10 cellular contexts compared by ENCODE assay signal in genomic region chr10:97016728-97017473, GRCh38.
DNase-seq lines count a peak whose midpoint lies in the region; ATAC-seq lines count a peak whose summit lies in the region.
"Had no signal": no experiment of that assay in that cellular context is flagged by ENCODE, and none has a peak within 500 bp of the region (broad histone marks: within the 10 kb centered on the region; RNA-seq: fewer than 3 reads in every experiment).

No MANE protein-coding gene starts in this region.

- peak; percentile 8 to 16 (median 14) for DNase-seq in stimulated activated CD4-positive, alpha-beta T cell treated with anti-CD3 and anti-CD28 coated beads, Interleukin-12 subunit alpha, Interleukin-12 subunit beta, amount 100 ng/mL, for 48 hours (ENCODE audit: low read depth in 2 of 3, low spot score in 1 of 3)
- no peak for DNase-seq in stimulated activated CD4-positive, alpha-beta T cell treated with anti-CD3 and anti-CD28 coated beads, Interleukin-4, amount 100 ng/mL, for 1 hour
- peak; percentile 45 for DNase-seq in activated CD4-positive, alpha-beta memory T cell treated with anti-CD3 and anti-CD28 coated beads, Interleukin-2, amount 10 ng/mL, durations not matched to agents 7 days and 5 days
- DNase-seq in Ammon's horn (ENCODE audit: low spot score): no peak
- DNase-seq in activated gamma-delta T cell (lab: John Stamatoyannopoulos, UW): no peak

- POLR2A ChIA-PET in activated CD4-positive, alpha-beta memory T cell treated with anti-CD3 and anti-CD28 coated beads, Interleukin-2, amount 10 ng/mL, durations not matched to agents 7 days and 5 days (lab: Charles Lee): no interaction called here

- no peaks in the 10 kb centered on the region for H3K36me3 Mint-ChIP-seq in activated CD4-positive, alpha-beta memory T cell treated with anti-CD3 and anti-CD28 coated beads, Interleukin-2, amount 10 ng/mL, durations not matched to agents 7 days and 5 days (ENCODE audit: low read depth)

- H3K27ac ChIP-seq in temporal lobe (ENCODE audit: low read depth, low read length): peak overlapping the region; percentile 62
- H3K27ac ChIP-seq: parathyroid adenoma, SJCRH30 had no signal

- H3K4me1 Mint-ChIP-seq in activated CD4-positive, alpha-beta memory T cell treated with anti-CD3 and anti-CD28 coated beads, Interleukin-2, amount 10 ng/mL, durations not matched to agents 7 days and 5 days: peaks cover 23% of the 10 kb centered on the region

- no peaks in the 10 kb centered on the region for H3K9me3 Mint-ChIP-seq in activated CD4-positive, alpha-beta memory T cell treated with anti-CD3 and anti-CD28 coated beads, Interleukin-2, amount 10 ng/mL, durations not matched to agents 7 days and 5 days

- CTCF ChIA-PET in activated CD4-positive, alpha-beta memory T cell treated with anti-CD3 and anti-CD28 coated beads, Interleukin-2, amount 10 ng/mL, durations not matched to agents 7 days and 5 days (lab: Charles Lee): interaction anchor here (1.9 to 2.5 kb wide), 3 partner anchors 8 to 21 kb away, joined by 5 to 22 read pairs (median 12); no protein-coding TSS in a partner anchor

- peaks cover 2% of the 10 kb centered on the region for H3K27me3 Mint-ChIP-seq in activated CD4-positive, alpha-beta memory T cell treated with anti-CD3 and anti-CD28 coated beads, Interleukin-2, amount 10 ng/mL, durations not matched to agents 7 days and 5 days

- ATAC-seq in HG02943 (IDR thresholded peaks at IDR 0.05; ENCODE audit: low read depth, unreplicated experiment) (peak; percentile 78), GM21360 (IDR thresholded peaks at IDR 0.05; ENCODE audit: unreplicated experiment) (no peak)

- peak overlapping the region; percentile 75 for H3K27ac Mint-ChIP-seq in activated CD4-positive, alpha-beta memory T cell treated with anti-CD3 and anti-CD28 coated beads, Interleukin-2, amount 10 ng/mL, durations not matched to agents 7 days and 5 days

- peak overlapping the region; percentile 55 for H3K4me3 Mint-ChIP-seq in activated CD4-positive, alpha-beta memory T cell treated with anti-CD3 and anti-CD28 coated beads, Interleukin-2, amount 10 ng/mL, durations not matched to agents 7 days and 5 days

Comparison
In these comparisons a context has a peak if more than half of its experiments do, and no peak if none do; other contexts are left out.
1. DNase-seq: peak in stimulated activated CD4-positive, alpha-beta T cell treated with anti-CD3 and anti-CD28 coated beads, Interleukin-12 subunit alpha, Interleukin-12 subunit beta, amount 100 ng/mL, for 48 hours (3 of 3) and activated CD4-positive, alpha-beta memory T cell treated with anti-CD3 and anti-CD28 coated beads, Interleukin-2, amount 10 ng/mL, durations not matched to agents 7 days and 5 days (single experiment); none in stimulated activated CD4-positive, alpha-beta T cell treated with anti-CD3 and anti-CD28 coated beads, Interleukin-4, amount 100 ng/mL, for 1 hour (single experiment), Ammon's horn (single experiment) and activated gamma-delta T cell (single experiment).